17 cellular contexts compared by ENCODE assay signal in genomic region chr2:86000938-86001312, GRCh38.
A peak's percentile ranks its signal among the peaks of the same experiment; 100 is the strongest.
DNase-seq lines count a peak whose midpoint lies in the region; ATAC-seq and TF ChIP-seq lines count a peak whose summit lies in the region.
"Had no signal": no experiment of that assay in that cellular context is flagged by ENCODE, and none has a peak within 500 bp of the region (broad histone marks: within the 10 kb centered on the region; RNA-seq: fewer than 3 reads in every experiment).

No MANE protein-coding gene starts in this region.

- ATAC-seq in heart left ventricle (no peak), T-cell (replicated peaks in 1 of 4) (no peak), naive B cell (ENCODE audit: low read depth in 2 of 2) (no peak), aorta (ENCODE audit: low FRiP score) (no peak), HG02973 (IDR thresholded peaks at IDR 0.05; ENCODE audit: unreplicated experiment) (no peak), GM21737 (IDR thresholded peaks at IDR 0.05; ENCODE audit: unreplicated experiment) (no peak)
- ATAC-seq: activated T-cell treated with anti-CD3 and anti-CD28 coated beads, Interleukin-2, amount 50 U/mL, for 4 hours; body of pancreas; stimulated activated naive CD8-positive, alpha-beta T cell treated with anti-CD3 and anti-CD28 coated beads, Interleukin-15, amount 100 ng/mL, for 72 hours had no signal

- H4K20me1 ChIP-seq in mammary epithelial cell (ENCODE audit: insufficient read depth, low read length), result no peaks in the 10 kb centered on the region

- no peaks in the 10 kb centered on the region for H3K27me3 ChIP-seq in left ventricle myocardium inferior (ENCODE audit: low read depth)
- peaks cover 0 to 3% (median 0%) of the 10 kb centered on the region in 9 donors for H3K27me3 ChIP-seq in heart left ventricle
- no peaks in the 10 kb centered on the region for H3K27me3 ChIP-seq in aorta (ENCODE audit: control insufficient read depth in 1 of 2, insufficient read depth in 2 of 2, low read length in 1 of 2)
- no peaks in the 10 kb centered on the region for H3K27me3 ChIP-seq in mammary epithelial cell (ENCODE audit: insufficient read depth, low read length)
- H3K27me3 ChIP-seq: body of pancreas had no signal

- CTCF ChIA-PET in T-cell (lab: Charles Lee) (interaction anchor here in 1 of 2 donors (0.7 kb wide), 1 partner anchor 79 kb away, joined by 3 read pairs; no protein-coding TSS in a partner anchor), mammary epithelial cell (lab: Charles Lee; ENCODE audit: low non-redundant PET) (no interaction called here)

- H3K9ac ChIP-seq in mammary epithelial cell (ENCODE audit: insufficient read depth, low read length), result no peak overlapping the region

- H3K4me1 Mint-ChIP-seq in T-cell (peaks cover 35 to 52% (median 42%) of the 10 kb centered on the region in 3 donors), naive B cell (peaks cover 45 to 60% (median 53%) of the 10 kb centered on the region in 3 donors)

- no peak overlapping the region for H2AFZ ChIP-seq in mammary epithelial cell (ENCODE audit: low read depth, low read length)

- H3K4me1 ChIP-seq in left ventricle myocardium inferior (peaks cover 53% of the 10 kb centered on the region), heart left ventricle (peaks cover 0 to 55% (median 44%) of the 10 kb centered on the region in 12 donors), aorta (ENCODE audit: control insufficient read depth in 1 of 2, insufficient read depth in 2 of 2, low read length in 2 of 2) (peaks cover 0 to 4% of the 10 kb centered on the region in 2 donors), mammary epithelial cell (ENCODE audit: insufficient read depth, low read length) (no peaks in the 10 kb centered on the region)

- dilution Hi-C loops in mammary epithelial cell (cut with HindIII; ENCODE audit: low sequenced_read_pairs), result no loop called here

- H3K9me3 ChIP-seq in left ventricle myocardium inferior (replicated peaks), result peaks cover 24% of the 10 kb centered on the region
- H3K9me3 ChIP-seq in heart left ventricle, result peaks cover 0 to 18% (median 7%) of the 10 kb centered on the region in 12 donors
- no peaks in the 10 kb centered on the region for H3K9me3 ChIP-seq in aorta (ENCODE audit: control insufficient read depth, low read length)
- peaks cover 3% of the 10 kb centered on the region for H3K9me3 ChIP-seq in mammary epithelial cell (replicated peaks; ENCODE audit: insufficient read depth, low read length)
- H3K9me3 ChIP-seq: body of pancreas had no signal

- H3K36me3 ChIP-seq in left ventricle myocardium inferior (no peaks in the 10 kb centered on the region), heart left ventricle (no peaks in the 10 kb centered on the region), aorta (ENCODE audit: control insufficient read depth in 1 of 2, insufficient read depth in 2 of 2, low read length in 1 of 2) (no peaks in the 10 kb centered on the region), mammary epithelial cell (ENCODE audit: insufficient read depth, low read length) (no peaks in the 10 kb centered on the region)

- no peak for TF ChIP-seq POLR2A in heart left ventricle (IDR thresholded peaks at IDR 0.05)

- DNase-seq in left ventricle myocardium inferior, result no peak
- DNase-seq in heart left ventricle, result no peak
- no peak for DNase-seq in T-cell
- no peak for DNase-seq in naive B cell
- DNase-seq in aorta, result peak; percentile 10 to 24
- no peak for DNase-seq in mammary epithelial cell
- DNase-seq: activated CD4-positive, CD25-positive, alpha-beta regulatory T cell; activated T-cell treated with anti-CD3 and anti-CD28 coated beads, Interleukin-2, amount 50 U/mL, for 4 hours; body of pancreas; DMS53; Karpas-422; NCI-H510A; nucleus accumbens; stimulated activated naive CD8-positive, alpha-beta T cell treated with anti-CD3 and anti-CD28 coated beads, Interleukin-15, amount 100 ng/mL, for 72 hours had no signal

- H3K4me2 ChIP-seq in mammary epithelial cell (ENCODE audit: insufficient read depth, low read depth, low read length), result no peak overlapping the region

- H3K27me3 Mint-ChIP-seq in T-cell, result no peaks in the 10 kb centered on the region
- H3K27me3 Mint-ChIP-seq in naive B cell, result no peaks in the 10 kb centered on the region
- H3K27me3 Mint-ChIP-seq: stimulated activated naive CD8-positive, alpha-beta T cell treated with anti-CD3 and anti-CD28 coated beads, Interleukin-15, amount 100 ng/mL, for 72 hours had no signal

- no peak overlapping the region for H3K4me3 ChIP-seq in left ventricle myocardium inferior
- no peak overlapping the region for H3K4me3 ChIP-seq in heart left ventricle
- H3K4me3 ChIP-seq in aorta (ENCODE audit: low read length in 2 of 2), result no peak overlapping the region
- no peak overlapping the region for H3K4me3 ChIP-seq in mammary epithelial cell (replicated peaks in 1 of 3; ENCODE audit: insufficient read depth in 1 of 3, low read depth in 2 of 3, low read length in 3 of 3)
- H3K4me3 ChIP-seq: body of pancreas, lung had no signal

- 77 to 83% (median 77%) methylated on average over 2 of the region's 2 CpGs for WGBS in heart left ventricle, 4 donors
- 48 to 57% methylated on average over 2 of the region's 2 CpGs for WGBS in aorta, 2 donors
- WGBS in mammary epithelial cell (ENCODE audit: low coverage, missing lambda C conversion rate), result 32% methylated on average over 2 of the region's 2 CpGs

- H3K36me3 Mint-ChIP-seq in T-cell, result no peaks in the 10 kb centered on the region
- peaks cover 0 to 9% of the 10 kb centered on the region in 2 donors for H3K36me3 Mint-ChIP-seq in naive B cell

- in situ Hi-C loops in mammary epithelial cell (cut with MboI; ENCODE audit: low sequenced_read_pairs in 2 of 2), result no loop called here

- POLR2A ChIA-PET in T-cell (lab: Charles Lee), result no interaction called here

- H3K4me3 Mint-ChIP-seq in T-cell (peak overlapping the region in 1 of 3 donors; percentile 42), naive B cell (peak overlapping the region in 6 of 8 donors; percentile 10 to 82 (median 60))
- H3K4me3 Mint-ChIP-seq: activated T-cell treated with anti-CD3 and anti-CD28 coated beads, Interleukin-2, amount 50 U/mL, for 4 hours had no signal

- peak overlapping the region; percentile 82 for H3K27ac ChIP-seq in left ventricle myocardium inferior (replicated peaks)
- H3K27ac ChIP-seq in heart left ventricle, result peak overlapping the region in 2 of 12 donors; percentile 62 to 87
- H3K27ac ChIP-seq in aorta (ENCODE audit: low read depth in 1 of 2, low read length in 2 of 2), result peak overlapping the region in 1 of 2 donors; percentile 10
- no peak overlapping the region for H3K27ac ChIP-seq in mammary epithelial cell (ENCODE audit: insufficient read depth, low read depth, low read length)
- H3K27ac ChIP-seq: body of pancreas had no signal

- TF ChIP-seq CTCF in left ventricle myocardium inferior (IDR thresholded peaks at IDR 0.05; ENCODE audit: borderline replicate concordance), result no peak
- TF ChIP-seq CTCF in heart left ventricle (IDR thresholded peaks at IDR 0.05), result no peak
- TF ChIP-seq CTCF in mammary epithelial cell (conservative IDR thresholded peaks at IDR 0.05 in 1 of 2, IDR thresholded peaks at IDR 0.05 in 1 of 2; ENCODE audit: extremely low read depth in 1 of 2, insufficient read depth in 1 of 2, low read depth in 1 of 2, low read length in 2 of 2), result no peak

- H3K79me2 ChIP-seq in mammary epithelial cell (ENCODE audit: insufficient read depth, low read length), result no peaks in the 10 kb centered on the region

- intact Hi-C loops in left ventricle myocardium inferior (cut with micrococcal nuclease), result no loop called here
- intact Hi-C loops in heart left ventricle (cut with DNase I), result no loop called here
- intact Hi-C loops in aorta (cut with DNase I), result no loop called here
- intact Hi-C loops in mammary epithelial cell (cut with micrococcal nuclease), result no loop called here

- BruUV-seq in mammary epithelial cell (replicated peaks; lab: Mats Ljungman, UMichigan), result no TSS peak

- H3K27ac Mint-ChIP-seq in T-cell, result peak overlapping the region; percentile 62 to 73
- H3K27ac Mint-ChIP-seq in naive B cell, result peak overlapping the region in 5 of 6 donors; percentile 72 to 87 (median 84)
- H3K27ac Mint-ChIP-seq: stimulated activated naive CD8-positive, alpha-beta T cell treated with anti-CD3 and anti-CD28 coated beads, Interleukin-15, amount 100 ng/mL, for 72 hours had no signal

- H3K9me3 Mint-ChIP-seq in T-cell, result peaks cover 0 to 8% (median 3%) of the 10 kb centered on the region in 3 donors
- H3K9me3 Mint-ChIP-seq in naive B cell, result peaks cover 4 to 12% (median 8%) of the 10 kb centered on the region in 7 donors

Comparison
In these comparisons a context has a peak if more than half of its experiments do, and no peak if none do; other contexts are left out.
1. DNase-seq: peak in aorta (2 of 2); none in left ventricle myocardium inferior (single experiment), heart left ventricle (0 of 5), T-cell (0 of 34), naive B cell (single experiment) and mammary epithelial cell (single experiment).